Comparison of ENCODE assay signal across 1 cellular context in the genomic region with DNA sequence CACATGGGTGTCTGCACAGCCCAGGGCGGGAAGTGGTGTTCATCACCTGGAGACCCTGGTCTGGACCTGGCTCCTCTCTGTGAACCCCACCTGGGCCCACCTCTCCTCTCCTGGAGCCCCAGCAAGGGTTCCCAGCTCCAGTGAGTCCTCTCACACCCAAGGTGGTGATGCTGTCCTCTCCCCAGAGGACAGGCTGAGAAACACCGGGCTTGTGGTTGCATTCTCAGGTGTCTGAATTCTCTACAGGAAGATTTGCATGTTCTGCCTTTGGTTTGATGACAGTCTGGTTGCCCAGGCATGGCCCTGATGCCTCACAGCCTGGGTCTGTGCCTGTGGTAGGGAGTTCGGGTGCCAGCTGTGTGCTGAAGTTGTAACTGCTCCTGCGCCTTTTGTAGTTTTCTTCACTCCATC.
TF ChIP-seq lines count a peak whose summit lies in the region.

No MANE protein-coding gene starts in this region.

TF ChIP-seq in HepG2, 621 proteins besides CTCF, POLR2A, EP300 and RAD21:
- no peak for TF ChIP-seq HMG20A (CRISPR knock-in tag; IDR thresholded peaks at IDR 0.05; ENCODE audit: borderline replicate concordance)
- TF ChIP-seq, protein P1, sequence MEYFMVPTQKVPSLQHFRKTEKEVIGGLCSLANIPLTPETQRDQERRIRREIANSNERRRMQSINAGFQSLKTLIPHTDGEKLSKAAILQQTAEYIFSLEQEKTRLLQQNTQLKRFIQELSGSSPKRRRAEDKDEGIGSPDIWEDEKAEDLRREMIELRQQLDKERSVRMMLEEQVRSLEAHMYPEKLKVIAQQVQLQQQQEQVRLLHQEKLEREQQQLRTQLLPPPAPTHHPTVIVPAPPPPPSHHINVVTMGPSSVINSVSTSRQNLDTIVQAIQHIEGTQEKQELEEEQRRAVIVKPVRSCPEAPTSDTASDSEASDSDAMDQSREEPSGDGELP (IDR thresholded peaks at IDR 0.05; ENCODE audit: borderline replicate concordance, low read depth): no peak
- TF ChIP-seq ZFYVE20 (CRISPR knock-in tag; IDR thresholded peaks at IDR 0.05; ENCODE audit: borderline replicate concordance, low read depth): no peak
- TF ChIP-seq GATA4 (IDR thresholded peaks at IDR 0.05; ENCODE audit: borderline replicate concordance, low read depth): no peak
- no peak for TF ChIP-seq SUZ12 (IDR thresholded peaks at IDR 0.05; ENCODE audit: low read depth, low read length)
- TF ChIP-seq ZNF614 (CRISPR knock-in tag; IDR thresholded peaks at IDR 0.05; ENCODE audit: borderline replicate concordance): no peak
- no peak for TF ChIP-seq LCORL (IDR thresholded peaks at IDR 0.05)
- TF ChIP-seq LCORL (CRISPR knock-in tag; IDR thresholded peaks at IDR 0.05): no peak
- no peak for TF ChIP-seq ARNT2 (CRISPR knock-in tag; IDR thresholded peaks at IDR 0.05; ENCODE audit: low read depth)
- TF ChIP-seq TBX2 (CRISPR knock-in tag; IDR thresholded peaks at IDR 0.05; ENCODE audit: borderline replicate concordance): no peak
- no peak for TF ChIP-seq MAF1 (CRISPR knock-in tag; IDR thresholded peaks at IDR 0.05; ENCODE audit: borderline replicate concordance)
- no peak for TF ChIP-seq ZNF33B (CRISPR knock-in tag; IDR thresholded peaks at IDR 0.05)
- TF ChIP-seq ZSCAN25 (CRISPR knock-in tag; IDR thresholded peaks at IDR 0.05): no peak
- no peak for TF ChIP-seq MEIS2 (CRISPR knock-in tag; IDR thresholded peaks at IDR 0.05)
- TF ChIP-seq KDM6A (CRISPR knock-in tag; IDR thresholded peaks at IDR 0.05; ENCODE audit: low read depth): no peak
- no peak for TF ChIP-seq TEAD2 (CRISPR knock-in tag; IDR thresholded peaks at IDR 0.05)
- no peak for TF ChIP-seq REL (CRISPR knock-in tag; conservative IDR thresholded peaks at IDR 0.05)
